Comparison of ENCODE assay signal across 15 cellular contexts in the genomic region with DNA sequence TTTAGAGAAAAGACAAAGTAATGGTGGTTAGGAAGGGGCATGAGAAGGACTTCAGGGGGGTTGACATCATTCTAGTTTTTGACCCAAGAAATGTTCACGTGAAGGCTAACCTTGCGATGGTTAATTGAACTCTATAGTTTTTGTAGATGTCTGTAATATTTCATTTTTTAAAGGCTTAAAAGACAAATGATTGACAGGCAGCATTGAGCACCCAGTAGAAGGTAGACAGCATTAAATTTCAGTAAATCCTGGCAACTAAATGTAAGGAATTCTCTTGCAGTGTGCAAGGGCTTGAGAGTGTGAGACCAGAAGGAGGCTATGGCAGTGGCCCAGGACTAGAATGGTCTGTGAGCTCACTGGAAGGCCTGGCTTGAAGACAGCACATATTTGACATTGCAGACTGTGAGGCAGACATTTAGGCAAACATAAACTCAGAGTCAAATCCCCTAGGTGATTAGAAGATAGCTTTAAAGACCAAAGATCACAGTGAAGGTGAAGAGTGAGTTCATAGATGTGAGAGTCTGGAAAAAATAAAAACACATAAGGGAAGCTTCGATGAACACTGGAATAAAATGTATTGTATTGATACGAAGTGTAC.
A peak's percentile ranks its signal among the peaks of the same experiment; 100 is the strongest.
DNase-seq lines count a peak whose midpoint lies in the region; ATAC-seq and TF ChIP-seq lines count a peak whose summit lies in the region.
"Had no signal": no experiment of that assay in that cellular context is flagged by ENCODE, and none has a peak within 500 bp of the region (broad histone marks: within the 10 kb centered on the region; RNA-seq: fewer than 3 reads in every experiment).

No MANE protein-coding gene starts in this region.

- H3K9me2 ChIP-seq in GM23248 (ENCODE audit: insufficient read depth) = no peaks in the 10 kb centered on the region

- H2BK120ac ChIP-seq in trophoblast cell (ENCODE audit: insufficient read depth, low read length, poor library complexity) = no peak overlapping the region

- H3K36me3 Mint-ChIP-seq in natural killer cell treated with Interleukin-12 subunit alpha and Interleukin-12 subunit beta and Interleukin-15 and Interleukin-18, amount 100 ng/mL, for 72 hours = no peaks in the 10 kb centered on the region
- H3K36me3 Mint-ChIP-seq in activated CD4-positive, alpha-beta T cell treated with anti-CD3 and anti-CD28 coated beads, Interleukin-2, amount 10 ng/mL, durations not matched to agents 24 days and 14 days (ENCODE audit: low read depth) = no peaks in the 10 kb centered on the region
- H3K36me3 Mint-ChIP-seq: activated naive CD8-positive, alpha-beta T cell had no signal

- H3K36me3 ChIP-seq in GM23248 (ENCODE audit: low read depth) (no peaks in the 10 kb centered on the region), left ventricle myocardium inferior (no peaks in the 10 kb centered on the region), stomach smooth muscle (ENCODE audit: control insufficient read depth in 2 of 2, insufficient read depth in 2 of 2, low read length in 2 of 2) (no peaks in the 10 kb centered on the region), trophoblast cell (ENCODE audit: control insufficient read depth in 1 of 2, insufficient read depth in 2 of 2, low read length in 2 of 2) (no peaks in the 10 kb centered on the region)
- no peaks in the 10 kb centered on the region for H3K36me3 ChIP-seq in effector memory CD4-positive, alpha-beta T cell (ENCODE audit: control insufficient read depth, insufficient read depth, low read length)
- H3K36me3 ChIP-seq: pancreas had no signal

- H3K23ac ChIP-seq in trophoblast cell (ENCODE audit: low read length) = no peak overlapping the region

- H2AFZ ChIP-seq in GM23248 (no peak overlapping the region), trophoblast cell (ENCODE audit: insufficient read depth, low read length, poor library complexity) (no peak overlapping the region)

- in situ Hi-C loops in GM23248 (cut with MboI) = no loop called here

- no peaks in the 10 kb centered on the region for H4K20me1 ChIP-seq in GM23248 (ENCODE audit: insufficient read depth)

- H3K9me3 ChIP-seq in GM23248 (ENCODE audit: low read depth) = no peaks in the 10 kb centered on the region
- no peaks in the 10 kb centered on the region for H3K9me3 ChIP-seq in left ventricle myocardium inferior (replicated peaks)
- no peaks in the 10 kb centered on the region for H3K9me3 ChIP-seq in stomach smooth muscle (ENCODE audit: control insufficient read depth in 2 of 2, low read length in 2 of 2)
- no peaks in the 10 kb centered on the region for H3K9me3 ChIP-seq in effector memory CD4-positive, alpha-beta T cell (ENCODE audit: control insufficient read depth, low read length)
- H3K9me3 ChIP-seq in trophoblast cell (ENCODE audit: insufficient read depth, low read depth, low read length) = no peaks in the 10 kb centered on the region
- H3K9me3 ChIP-seq: pancreas had no signal

- H2BK5ac ChIP-seq in trophoblast cell (ENCODE audit: low read depth, low read length, poor library complexity) = no peak overlapping the region

- no peak overlapping the region for H3K4me3 Mint-ChIP-seq in natural killer cell treated with Interleukin-12 subunit alpha and Interleukin-12 subunit beta and Interleukin-15 and Interleukin-18, amount 100 ng/mL, for 72 hours
- no peak overlapping the region for H3K4me3 Mint-ChIP-seq in activated CD4-positive, alpha-beta T cell treated with anti-CD3 and anti-CD28 coated beads, Interleukin-2, amount 10 ng/mL, durations not matched to agents 24 days and 14 days
- H3K4me3 Mint-ChIP-seq: activated CD4-positive, alpha-beta T cell treated with anti-CD3 and anti-CD28 coated beads, Interleukin-2, amount 10 ng/mL, durations not matched to agents 7 days and 5 days; activated naive CD8-positive, alpha-beta T cell; activated T-cell treated with anti-CD3 and anti-CD28 coated beads, Interleukin-2, amount 50 U/mL, for 24 hours had no signal

- H3K27ac ChIP-seq in GM23248 = no peak overlapping the region
- H3K27ac ChIP-seq in left ventricle myocardium inferior (replicated peaks) = peak overlapping the region; percentile 52
- H3K27ac ChIP-seq in stomach smooth muscle (ENCODE audit: low read length) = peak overlapping the region; percentile 8
- no peak overlapping the region for H3K27ac ChIP-seq in effector memory CD4-positive, alpha-beta T cell (ENCODE audit: insufficient read depth, low read length, poor library complexity, severe bottlenecking)
- no peak overlapping the region for H3K27ac ChIP-seq in trophoblast cell (ENCODE audit: low read depth, low read length)
- H3K27ac ChIP-seq: pancreas had no signal

- peaks cover 0 to 20% of the 10 kb centered on the region in 2 donors for H3K27me3 Mint-ChIP-seq in natural killer cell treated with Interleukin-12 subunit alpha and Interleukin-12 subunit beta and Interleukin-15 and Interleukin-18, amount 100 ng/mL, for 72 hours
- no peaks in the 10 kb centered on the region for H3K27me3 Mint-ChIP-seq in activated CD4-positive, alpha-beta T cell treated with anti-CD3 and anti-CD28 coated beads, Interleukin-2, amount 10 ng/mL, durations not matched to agents 24 days and 14 days
- H3K27me3 Mint-ChIP-seq: activated CD4-positive, alpha-beta T cell treated with anti-CD3 and anti-CD28 coated beads, Interleukin-2, amount 10 ng/mL, durations not matched to agents 7 days and 5 days; activated naive CD8-positive, alpha-beta T cell; activated T-cell treated with anti-CD3 and anti-CD28 coated beads, Interleukin-2, amount 50 U/mL, for 24 hours had no signal

- intact Hi-C loops in left ventricle myocardium inferior (cut with micrococcal nuclease) = no loop called here
- intact Hi-C loops in activated CD4-positive, alpha-beta T cell treated with anti-CD3 and anti-CD28 coated beads, Interleukin-2, amount 10 ng/mL, durations not matched to agents 24 days and 14 days (cut with micrococcal nuclease) = no loop called here

- H3K4me1 ChIP-seq in GM23248 (ENCODE audit: insufficient read depth) = 0 out of 2 replicates have a peak, but pooled peaks cover 5% of the 10 kb centered on the region
- peaks cover 12% of the 10 kb centered on the region for H3K4me1 ChIP-seq in left ventricle myocardium inferior
- peaks cover 3% of the 10 kb centered on the region for H3K4me1 ChIP-seq in stomach smooth muscle (ENCODE audit: control insufficient read depth, insufficient read depth, low read length)
- H3K4me1 ChIP-seq in effector memory CD4-positive, alpha-beta T cell (ENCODE audit: control insufficient read depth, insufficient read depth, low read length, poor library complexity, severe bottlenecking) = no peaks in the 10 kb centered on the region
- no peaks in the 10 kb centered on the region for H3K4me1 ChIP-seq in trophoblast cell (ENCODE audit: control insufficient read depth in 1 of 2, insufficient read depth in 2 of 2, low read length in 2 of 2)
- H3K4me1 ChIP-seq: pancreas had no signal

- no peak overlapping the region for H4K8ac ChIP-seq in trophoblast cell (ENCODE audit: low read depth, low read length)

- no peak overlapping the region for H3K4me3 ChIP-seq in GM23248
- no peak overlapping the region for H3K4me3 ChIP-seq in cardiac fibroblast (replicated peaks in 1 of 2; ENCODE audit: low read depth in 2 of 2, low read length in 2 of 2)
- no peak overlapping the region for H3K4me3 ChIP-seq in left ventricle myocardium inferior
- no peak overlapping the region for H3K4me3 ChIP-seq in stomach smooth muscle (ENCODE audit: low read length in 2 of 2)
- H3K4me3 ChIP-seq in effector memory CD4-positive, alpha-beta T cell (ENCODE audit: insufficient read depth, low read depth, low read length, poor library complexity, severe bottlenecking) = no peak overlapping the region
- no peak overlapping the region for H3K4me3 ChIP-seq in trophoblast cell (ENCODE audit: low read depth, low read length)
- H3K4me3 ChIP-seq: pancreas had no signal

- H3K14ac ChIP-seq in trophoblast cell (ENCODE audit: low read length) = no peak overlapping the region

- H2AK5ac ChIP-seq in trophoblast cell (ENCODE audit: low read length) = no peak overlapping the region

- H4K12ac ChIP-seq in trophoblast cell (ENCODE audit: low read depth, low read length) = no peak overlapping the region

- no peaks in the 10 kb centered on the region for H3K4me1 Mint-ChIP-seq in natural killer cell treated with Interleukin-12 subunit alpha and Interleukin-12 subunit beta and Interleukin-15 and Interleukin-18, amount 100 ng/mL, for 72 hours (ENCODE audit: low read depth in 2 of 2)
- peaks cover 6% of the 10 kb centered on the region for H3K4me1 Mint-ChIP-seq in activated CD4-positive, alpha-beta T cell treated with anti-CD3 and anti-CD28 coated beads, Interleukin-2, amount 10 ng/mL, durations not matched to agents 24 days and 14 days

- TF ChIP-seq CTCF in cardiac fibroblast (IDR thresholded peaks at IDR 0.05; ENCODE audit: low read depth, low read length) (no peak), left ventricle myocardium inferior (IDR thresholded peaks at IDR 0.05; ENCODE audit: borderline replicate concordance) (no peak)

- H3K4ac ChIP-seq in trophoblast cell (ENCODE audit: low read depth, low read length) = no peak overlapping the region

- H3K27ac Mint-ChIP-seq in natural killer cell treated with Interleukin-12 subunit alpha and Interleukin-12 subunit beta and Interleukin-15 and Interleukin-18, amount 100 ng/mL, for 72 hours = no peak overlapping the region
- no peak overlapping the region for H3K27ac Mint-ChIP-seq in activated CD4-positive, alpha-beta T cell treated with anti-CD3 and anti-CD28 coated beads, Interleukin-2, amount 10 ng/mL, durations not matched to agents 24 days and 14 days
- H3K27ac Mint-ChIP-seq: activated CD4-positive, alpha-beta T cell treated with anti-CD3 and anti-CD28 coated beads, Interleukin-2, amount 10 ng/mL, durations not matched to agents 7 days and 5 days; activated naive CD8-positive, alpha-beta T cell; activated T-cell treated with anti-CD3 and anti-CD28 coated beads, Interleukin-2, amount 50 U/mL, for 24 hours had no signal

- no peaks in the 10 kb centered on the region for H3K79me1 ChIP-seq in trophoblast cell (ENCODE audit: low read length)

- ATAC-seq in natural killer cell treated with Interleukin-12 subunit alpha and Interleukin-12 subunit beta and Interleukin-15 and Interleukin-18, amount 100 ng/mL, for 72 hours = no peak

- DNase-seq in GM23248 (peak; percentile 75), cardiac fibroblast (ENCODE audit: low read depth in 2 of 2) (peak; percentile 52 to 71), left ventricle myocardium inferior (peak; percentile 36), trophoblast cell (no peak)
- DNase-seq in natural killer cell treated with Interleukin-12 subunit alpha and Interleukin-12 subunit beta and Interleukin-15 and Interleukin-18, amount 100 ng/mL, for 72 hours (ENCODE audit: low spot score) = no peak
- no peak for DNase-seq in activated CD4-positive, alpha-beta T cell treated with anti-CD3 and anti-CD28 coated beads, Interleukin-2, amount 10 ng/mL, durations not matched to agents 24 days and 14 days
- no peak for DNase-seq in effector memory CD4-positive, alpha-beta T cell
- DNase-seq: activated CD4-positive, alpha-beta T cell treated with anti-CD3 and anti-CD28 coated beads, Interleukin-2, amount 10 ng/mL, durations not matched to agents 7 days and 5 days; activated T-cell treated with anti-CD3 and anti-CD28 coated beads, Interleukin-2, amount 50 U/mL, for 24 hours; MV-4-11; NCI-H2029; NCI-H526; pancreas had no signal

- no peak overlapping the region for H3K4me2 ChIP-seq in GM23248 (ENCODE audit: unreplicated experiment)
- H3K4me2 ChIP-seq in trophoblast cell (ENCODE audit: low read length) = no peak overlapping the region

- H4K91ac ChIP-seq in trophoblast cell (ENCODE audit: low read depth, low read length) = no peak overlapping the region

- H3K9me3 Mint-ChIP-seq in natural killer cell treated with Interleukin-12 subunit alpha and Interleukin-12 subunit beta and Interleukin-15 and Interleukin-18, amount 100 ng/mL, for 72 hours = no peaks in the 10 kb centered on the region
- peaks cover 5% of the 10 kb centered on the region for H3K9me3 Mint-ChIP-seq in activated CD4-positive, alpha-beta T cell treated with anti-CD3 and anti-CD28 coated beads, Interleukin-2, amount 10 ng/mL, durations not matched to agents 24 days and 14 days
- H3K9me3 Mint-ChIP-seq: activated T-cell treated with anti-CD3 and anti-CD28 coated beads, Interleukin-2, amount 50 U/mL, for 24 hours had no signal

- no peak overlapping the region for H3K9ac ChIP-seq in GM23248
- no peak overlapping the region for H3K9ac ChIP-seq in stomach smooth muscle (ENCODE audit: low read length in 2 of 2)
- no peak overlapping the region for H3K9ac ChIP-seq in trophoblast cell (ENCODE audit: low read length)

- no peak overlapping the region for H3K18ac ChIP-seq in trophoblast cell (ENCODE audit: low read length)

- H3K79me2 ChIP-seq in GM23248 (ENCODE audit: insufficient read depth) = no peaks in the 10 kb centered on the region
- H3K79me2 ChIP-seq in trophoblast cell (ENCODE audit: control insufficient read depth, insufficient read depth, low read length, poor library complexity) = no peaks in the 10 kb centered on the region

- H2BK12ac ChIP-seq in trophoblast cell (ENCODE audit: low read length) = no peak overlapping the region

- 64 to 72% methylated on average over 4 of the region's 4 CpGs for WGBS in GM23248 (ENCODE audit: low coverage in 1 of 2, low lambda C conversion rate in 2 of 2, missing lambda C conversion rate in 2 of 2), 2 experiments
- WGBS in trophoblast cell (ENCODE audit: extremely low coverage, insufficient coverage, insufficient read length) = no CpG with 5 or more reads among the region's 4 CpGs

- H3K27me3 ChIP-seq in GM23248 (replicated peaks; ENCODE audit: insufficient read depth) (no peaks in the 10 kb centered on the region), left ventricle myocardium inferior (ENCODE audit: low read depth) (no peaks in the 10 kb centered on the region), stomach smooth muscle (ENCODE audit: control insufficient read depth in 1 of 2, insufficient read depth in 2 of 2, low read length in 2 of 2) (no peaks in the 10 kb centered on the region), trophoblast cell (ENCODE audit: insufficient read depth, low read length) (no peaks in the 10 kb centered on the region)
- no peaks in the 10 kb centered on the region for H3K27me3 ChIP-seq in effector memory CD4-positive, alpha-beta T cell (replicated peaks; ENCODE audit: control insufficient read depth, insufficient read depth, low read length, poor library complexity, severe bottlenecking)
- H3K27me3 ChIP-seq: pancreas had no signal

- no peaks in the 10 kb centered on the region for H3F3A ChIP-seq in GM23248 (ENCODE audit: insufficient read depth)

Comparison
In these comparisons a context has a peak if more than half of its experiments do, and no peak if none do; other contexts are left out.
1. DNase-seq: peak in GM23248 (single experiment), cardiac fibroblast (2 of 2) and left ventricle myocardium inferior (single experiment); none in natural killer cell treated with Interleukin-12 subunit alpha and Interleukin-12 subunit beta and Interleukin-15 and Interleukin-18, amount 100 ng/mL, for 72 hours (single experiment), activated CD4-positive, alpha-beta T cell treated with anti-CD3 and anti-CD28 coated beads, Interleukin-2, amount 10 ng/mL, durations not matched to agents 24 days and 14 days (single experiment), effector memory CD4-positive, alpha-beta T cell (0 of 3) and trophoblast cell (0 of 2).
2. H3K27ac ChIP-seq: peak in left ventricle myocardium inferior (single experiment) and stomach smooth muscle (single experiment); none in GM23248 (single experiment), effector memory CD4-positive, alpha-beta T cell (single experiment) and trophoblast cell (single experiment).